ENCODE assay signal across 10 cellular contexts in the genomic region with DNA sequence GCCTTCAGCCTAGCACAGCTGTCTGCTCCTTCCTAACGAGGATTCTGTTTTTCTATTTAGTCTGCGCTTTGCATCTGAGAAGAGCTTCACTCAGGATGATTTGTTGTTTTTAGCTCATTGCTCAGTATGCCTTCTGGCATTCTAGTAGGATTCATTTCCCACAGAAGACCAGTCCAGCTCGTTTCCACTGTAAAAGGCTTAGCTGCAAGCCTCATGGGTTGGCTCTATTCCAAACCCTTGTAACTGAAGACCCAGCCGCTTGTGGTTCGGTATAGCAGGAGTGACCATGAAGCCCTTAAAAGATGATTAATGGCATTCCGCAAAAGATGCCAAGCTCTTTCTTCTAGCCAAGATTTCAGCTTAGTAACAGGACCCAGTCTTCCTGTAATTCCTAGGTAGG. TPM values are rescaled to one million over a fixed set of nuclear protein-coding genes. Genes with fewer than 3 reads are reported as not detected.
DNase-seq lines count a peak whose midpoint lies in the region; ATAC-seq and TF ChIP-seq lines count a peak whose summit lies in the region.
"Had no signal": no experiment of that assay in that cellular context is flagged by ENCODE, and none has a peak within 500 bp of the region (broad histone marks: within the 10 kb centered on the region; RNA-seq: fewer than 3 reads in every experiment).

No MANE protein-coding gene starts in this region.

- H3K27me3 Mint-ChIP-seq in activated CD8-positive, alpha-beta T cell treated with anti-CD3 and anti-CD28 coated beads, Interleukin-2, amount 10 ng/mL, durations not matched to agents 7 days and 5 days (ENCODE audit: low read depth), result peaks cover 12% of the 10 kb centered on the region

- POLR2A ChIA-PET in activated CD8-positive, alpha-beta T cell treated with anti-CD3 and anti-CD28 coated beads, Interleukin-2, amount 10 ng/mL, durations not matched to agents 7 days and 5 days (lab: Charles Lee), result no interaction called here

- no peaks in the 10 kb centered on the region for H3K36me3 Mint-ChIP-seq in activated CD8-positive, alpha-beta T cell treated with anti-CD3 and anti-CD28 coated beads, Interleukin-2, amount 10 ng/mL, durations not matched to agents 7 days and 5 days (ENCODE audit: low read depth)
- H3K36me3 Mint-ChIP-seq: activated naive CD8-positive, alpha-beta T cell treated with anti-CD3 and anti-CD28 coated beads, Interleukin-2, amount 10 ng/mL, durations not matched to agents 7 days and 5 days had no signal

- H3K4me3 ChIP-seq in cardiac muscle cell (no peak overlapping the region), right atrium auricular region (no peak overlapping the region), SJSA1 (no peak overlapping the region), uterus (no peak overlapping the region)
- H3K4me3 ChIP-seq: A549 had no signal

- H3K4me3 Mint-ChIP-seq in activated CD8-positive, alpha-beta T cell treated with anti-CD3 and anti-CD28 coated beads, Interleukin-2, amount 10 ng/mL, durations not matched to agents 7 days and 5 days, result no peak overlapping the region
- H3K4me3 Mint-ChIP-seq: activated naive CD8-positive, alpha-beta T cell treated with anti-CD3 and anti-CD28 coated beads, Interleukin-2, amount 10 ng/mL, durations not matched to agents 7 days and 5 days had no signal

- ATAC-seq in GM21528 (IDR thresholded peaks at IDR 0.05; ENCODE audit: low FRiP score, unreplicated experiment) (no peak), GM18868 (IDR thresholded peaks at IDR 0.05; ENCODE audit: unreplicated experiment) (no peak)
- ATAC-seq in activated CD8-positive, alpha-beta T cell treated with anti-CD3 and anti-CD28 coated beads, Interleukin-2, amount 10 ng/mL, durations not matched to agents 7 days and 5 days, result no peak
- ATAC-seq: A549 had no signal

- TF ChIP-seq CTCF in cardiac muscle cell (IDR thresholded peaks at IDR 0.05; ENCODE audit: low read depth, low read length), result no peak
- no peak for TF ChIP-seq CTCF in right atrium auricular region (IDR thresholded peaks at IDR 0.05)
- no peak for TF ChIP-seq CTCF in uterus (IDR thresholded peaks at IDR 0.05)

- no peak for TF ChIP-seq POLR2A in uterus (IDR thresholded peaks at IDR 0.05)

- H3K27ac Mint-ChIP-seq in activated CD8-positive, alpha-beta T cell treated with anti-CD3 and anti-CD28 coated beads, Interleukin-2, amount 10 ng/mL, durations not matched to agents 7 days and 5 days, result no peak overlapping the region
- H3K27ac Mint-ChIP-seq: activated naive CD8-positive, alpha-beta T cell treated with anti-CD3 and anti-CD28 coated beads, Interleukin-2, amount 10 ng/mL, durations not matched to agents 7 days and 5 days had no signal

- DNase-seq in cardiac muscle cell (ENCODE audit: low read depth in 1 of 2, low spot score in 1 of 2) (peak; percentile 76 to 91), right atrium auricular region (ENCODE audit: low spot score) (no peak), SJSA1 (ENCODE audit: low read depth in 1 of 2, low spot score in 2 of 2) (peak; percentile 60 to 67), globus pallidus (ENCODE audit: low spot score) (peak; percentile 26), uterus (peak; percentile 42 to 46)
- DNase-seq in activated CD8-positive, alpha-beta T cell treated with anti-CD3 and anti-CD28 coated beads, Interleukin-2, amount 10 ng/mL, durations not matched to agents 7 days and 5 days, result no peak
- DNase-seq: activated naive CD8-positive, alpha-beta T cell treated with anti-CD3 and anti-CD28 coated beads, Interleukin-2, amount 10 ng/mL, durations not matched to agents 7 days and 5 days had no signal

- H3K27ac ChIP-seq in cardiac muscle cell, result peak overlapping the region; percentile 35
- no peak overlapping the region for H3K27ac ChIP-seq in right atrium auricular region
- H3K27ac ChIP-seq in SJSA1, result no peak overlapping the region
- H3K27ac ChIP-seq in uterus, result no peak overlapping the region
- H3K27ac ChIP-seq: A549 had no signal

- H3K27me3 ChIP-seq in cardiac muscle cell (no peaks in the 10 kb centered on the region), right atrium auricular region (no peaks in the 10 kb centered on the region), SJSA1 (replicated peaks) (no peaks in the 10 kb centered on the region), uterus (no peaks in the 10 kb centered on the region)

- H3K36me3 ChIP-seq in cardiac muscle cell, result no peaks in the 10 kb centered on the region
- no peaks in the 10 kb centered on the region for H3K36me3 ChIP-seq in right atrium auricular region
- H3K36me3 ChIP-seq in SJSA1, result no peaks in the 10 kb centered on the region
- H3K36me3 ChIP-seq in uterus, result no peaks in the 10 kb centered on the region

- CTCF ChIA-PET in activated CD8-positive, alpha-beta T cell treated with anti-CD3 and anti-CD28 coated beads, Interleukin-2, amount 10 ng/mL, durations not matched to agents 7 days and 5 days (lab: Charles Lee), result interaction anchor here (1.4 kb wide), 1 partner anchor 13 kb away, joined by 4 read pairs; no protein-coding TSS in a partner anchor

- no peaks in the 10 kb centered on the region for H3K9me3 Mint-ChIP-seq in activated CD8-positive, alpha-beta T cell treated with anti-CD3 and anti-CD28 coated beads, Interleukin-2, amount 10 ng/mL, durations not matched to agents 7 days and 5 days (ENCODE audit: insufficient read depth)
- H3K9me3 Mint-ChIP-seq: activated naive CD8-positive, alpha-beta T cell treated with anti-CD3 and anti-CD28 coated beads, Interleukin-2, amount 10 ng/mL, durations not matched to agents 7 days and 5 days had no signal

- no peaks in the 10 kb centered on the region for H3K4me1 Mint-ChIP-seq in activated CD8-positive, alpha-beta T cell treated with anti-CD3 and anti-CD28 coated beads, Interleukin-2, amount 10 ng/mL, durations not matched to agents 7 days and 5 days (ENCODE audit: low read depth)
- H3K4me1 Mint-ChIP-seq: activated naive CD8-positive, alpha-beta T cell treated with anti-CD3 and anti-CD28 coated beads, Interleukin-2, amount 10 ng/mL, durations not matched to agents 7 days and 5 days had no signal

- H3K9me3 ChIP-seq in cardiac muscle cell (ENCODE audit: low read depth), result no peaks in the 10 kb centered on the region
- no peaks in the 10 kb centered on the region for H3K9me3 ChIP-seq in right atrium auricular region
- no peaks in the 10 kb centered on the region for H3K9me3 ChIP-seq in SJSA1 (replicated peaks)
- no peaks in the 10 kb centered on the region for H3K9me3 ChIP-seq in uterus
- H3K9me3 ChIP-seq: A549 had no signal

- intact Hi-C loops in uterus (cut with DNase I; ENCODE audit: low total_unique reads), result no loop called here

- H3K4me1 ChIP-seq in cardiac muscle cell (ENCODE audit: low read depth), result peaks cover 5% of the 10 kb centered on the region
- peaks cover 0 to 24% of the 10 kb centered on the region in 2 donors for H3K4me1 ChIP-seq in right atrium auricular region
- H3K4me1 ChIP-seq in SJSA1 (replicated peaks), result peaks cover 14% of the 10 kb centered on the region
- H3K4me1 ChIP-seq in uterus, result no peaks in the 10 kb centered on the region
- H3K4me1 ChIP-seq: A549 had no signal

RNA-seq across cellular contexts. Expression of a gene that starts 7.2 kb away (rescaled TPM):
- total RNA-seq in cardiac muscle cell (not detected in 2 replicates), right atrium auricular region (not detected), uterus (under 1 TPM in 1 of 4 donors, not detected in 3; 0.35 TPM)
- not detected in 2 replicates for polyA plus RNA-seq in cardiac muscle cell
- total RNA-seq in SJSA1 (2014; rRNA removed; shearing (Covaris generic)), result not detected in 2 replicates
- total RNA-seq in activated CD8-positive, alpha-beta T cell treated with anti-CD3 and anti-CD28 coated beads, Interleukin-2, amount 10 ng/mL, durations not matched to agents 7 days and 5 days, result not detected
- total RNA-seq: activated naive CD8-positive, alpha-beta T cell treated with anti-CD3 and anti-CD28 coated beads, Interleukin-2, amount 10 ng/mL, durations not matched to agents 7 days and 5 days had no signal

Comparison
In these comparisons a context has a peak if more than half of its experiments do, and no peak if none do; other contexts are left out.
1. DNase-seq: peak in cardiac muscle cell (2 of 2), SJSA1 (2 of 2), globus pallidus (single experiment) and uterus (2 of 2); none in right atrium auricular region (single experiment) and activated CD8-positive, alpha-beta T cell treated with anti-CD3 and anti-CD28 coated beads, Interleukin-2, amount 10 ng/mL, durations not matched to agents 7 days and 5 days (single experiment).